Comparison of ENCODE assay signal across 10 cellular contexts in the genomic region with DNA sequence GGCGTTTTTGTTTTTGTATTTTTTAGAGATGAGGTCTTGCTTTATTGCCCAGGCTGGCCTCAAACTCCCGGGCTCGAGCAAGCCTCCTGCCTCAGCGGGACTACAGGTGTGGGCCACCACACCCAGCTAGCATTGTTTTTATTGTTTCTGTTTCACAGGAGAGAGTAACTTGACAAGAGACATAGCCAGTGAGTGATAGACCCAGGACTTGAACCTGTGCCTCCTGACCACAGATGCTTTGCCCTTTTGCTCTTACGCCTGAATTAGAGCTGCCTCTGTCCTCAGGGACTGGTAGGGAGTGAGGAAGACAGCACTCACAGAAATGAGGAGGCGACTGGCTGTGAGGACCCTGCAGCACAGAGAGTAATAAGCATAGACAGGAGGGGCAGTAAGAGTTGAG. TPM values are rescaled to one million over a fixed set of nuclear protein-coding genes. Genes with fewer than 3 reads are reported as not detected.
DNase-seq lines count a peak whose midpoint lies in the region; ATAC-seq and TF ChIP-seq lines count a peak whose summit lies in the region.
"Had no signal": no experiment of that assay in that cellular context is flagged by ENCODE, and none has a peak within 500 bp of the region (broad histone marks: within the 10 kb centered on the region; RNA-seq: fewer than 3 reads in every experiment).

No MANE protein-coding gene starts in this region.

- H3K9me2 ChIP-seq in DOHH2 (replicated peaks; ENCODE audit: control insufficient read depth, low read length), result no peaks in the 10 kb centered on the region
- no peaks in the 10 kb centered on the region for H3K9me2 ChIP-seq in PC-3 (replicated peaks; ENCODE audit: low read length)

- H3K4me2 ChIP-seq in DOHH2 (ENCODE audit: low read length), result peak overlapping the region; percentile 92
- H3K4me2 ChIP-seq in PC-3 (ENCODE audit: low read length), result no peak overlapping the region; the same call in 1 of the 2 replicates

- H3K9ac ChIP-seq in PC-3 (ENCODE audit: low read length) (0 out of 2 replicates have a peak overlapping the region, but pooled peaks have one; percentile 52), rectal smooth muscle tissue (ENCODE audit: low read length) (peak overlapping the region; percentile 10)

- peaks cover 21% of the 10 kb centered on the region for H3K79me2 ChIP-seq in DOHH2 (ENCODE audit: control insufficient read depth, low read length)
- peaks cover 6% of the 10 kb centered on the region for H3K79me2 ChIP-seq in PC-3 (ENCODE audit: low read length)

- CTCF ChIA-PET in PC-3 (lab: Charles Lee), result no interaction called here
- CTCF ChIA-PET in Caco-2 (lab: Charles Lee), result no interaction called here

- no peaks in the 10 kb centered on the region for H3K27me3 ChIP-seq in DOHH2 (ENCODE audit: control insufficient read depth, low read length)
- H3K27me3 ChIP-seq in PC-3 (ENCODE audit: low read length), result no peaks in the 10 kb centered on the region
- H3K27me3 ChIP-seq in rectal smooth muscle tissue (ENCODE audit: control insufficient read depth, insufficient read depth, low read length), result no peaks in the 10 kb centered on the region
- H3K27me3 ChIP-seq in Caco-2 (replicated peaks; ENCODE audit: control insufficient read depth, insufficient read depth, low read length), result no peaks in the 10 kb centered on the region
- no peaks in the 10 kb centered on the region for H3K27me3 ChIP-seq in HAP-1 (ENCODE audit: low read depth)

- H3K4me1 Mint-ChIP-seq in central memory CD8-positive, alpha-beta T cell, result peaks cover 69% of the 10 kb centered on the region
- peaks cover 7% of the 10 kb centered on the region for H3K4me1 Mint-ChIP-seq in Caco-2 (ENCODE audit: low read depth, unreplicated experiment)

- peak overlapping the region; percentile 83 for H3K4me3 Mint-ChIP-seq in central memory CD8-positive, alpha-beta T cell
- no peak overlapping the region for H3K4me3 Mint-ChIP-seq in Caco-2 (ENCODE audit: unreplicated experiment)
- H3K4me3 Mint-ChIP-seq: mesothelial cell of epicardium had no signal

- H3K36me3 ChIP-seq in DOHH2 (ENCODE audit: control insufficient read depth, low read length) (peaks cover 15% of the 10 kb centered on the region; the same call in 1 of the 2 replicates), PC-3 (ENCODE audit: low read depth, low read length) (no peaks in the 10 kb centered on the region), rectal smooth muscle tissue (ENCODE audit: control insufficient read depth, insufficient read depth, low read length) (no peaks in the 10 kb centered on the region), Caco-2 (ENCODE audit: control insufficient read depth, insufficient read depth, low read length) (no peaks in the 10 kb centered on the region), HAP-1 (replicated peaks) (no peaks in the 10 kb centered on the region)

- H3K27me3 Mint-ChIP-seq in central memory CD8-positive, alpha-beta T cell, result no peaks in the 10 kb centered on the region
- H3K27me3 Mint-ChIP-seq in Caco-2 (ENCODE audit: insufficient read depth, unreplicated experiment), result peaks cover 2% of the 10 kb centered on the region

- POLR2A ChIA-PET in PC-3 (lab: Charles Lee; ENCODE audit: unreplicated experiment) (no interaction called here), Caco-2 (lab: Charles Lee) (no interaction called here)

- intact Hi-C loops in PC-3 (cut with micrococcal nuclease), result no loop called here
- intact Hi-C loops in Caco-2 (cut with micrococcal nuclease; ENCODE audit: unreplicated experiment), result no loop called here

- peaks cover 62% of the 10 kb centered on the region for H3K4me1 ChIP-seq in DOHH2 (ENCODE audit: control insufficient read depth, low read length)
- H3K4me1 ChIP-seq in PC-3 (ENCODE audit: insufficient read depth, low read length), result peaks cover 26% of the 10 kb centered on the region
- no peaks in the 10 kb centered on the region for H3K4me1 ChIP-seq in rectal smooth muscle tissue (ENCODE audit: control insufficient read depth, insufficient read depth, low read length)
- H3K4me1 ChIP-seq in Caco-2, result no peaks in the 10 kb centered on the region
- H3K4me1 ChIP-seq in HAP-1, result no peaks in the 10 kb centered on the region

- TF ChIP-seq CTCF in DOHH2 (IDR thresholded peaks at IDR 0.05; ENCODE audit: low read depth, low read length, poor library complexity, severe bottlenecking) (no peak), PC-3 (conservative IDR thresholded peaks at IDR 0.05; ENCODE audit: low read depth, low read length) (no peak), Caco-2 (IDR thresholded peaks at IDR 0.05; ENCODE audit: insufficient read depth in 1 of 2, low read depth in 1 of 2, low read length in 1 of 2, severe bottlenecking in 1 of 2, unreplicated experiment in 1 of 2) (no peak)

- H3K9me3 Mint-ChIP-seq in central memory CD8-positive, alpha-beta T cell, result no peaks in the 10 kb centered on the region
- no peaks in the 10 kb centered on the region for H3K9me3 Mint-ChIP-seq in Caco-2 (ENCODE audit: unreplicated experiment)
- H3K9me3 Mint-ChIP-seq: mesothelial cell of epicardium had no signal

- BruUV-seq in PC-3 (replicated peaks; lab: Mats Ljungman, UMichigan), result no TSS peak
- no TSS peak for BruUV-seq in Caco-2 (replicated peaks; lab: Mats Ljungman, UMichigan)

- peak overlapping the region; percentile 98 for H3K27ac Mint-ChIP-seq in central memory CD8-positive, alpha-beta T cell (ENCODE audit: low read depth)
- H3K27ac Mint-ChIP-seq in Caco-2 (ENCODE audit: unreplicated experiment), result no peak overlapping the region
- H3K27ac Mint-ChIP-seq: mesothelial cell of epicardium had no signal

- ATAC-seq in PC-3, result no peak
- ATAC-seq in central memory CD8-positive, alpha-beta T cell (replicated peaks; ENCODE audit: extremely low read depth, poor library complexity, severe bottlenecking), result no peak

- DNase-seq in PC-3 (no peak), Caco-2 (no peak), HAP-1 (ENCODE audit: low spot score in 2 of 2) (no peak), NCI-H1930 (lab: John Stamatoyannopoulos, UW) (no peak), OCI-M2 (lab: John Stamatoyannopoulos, UW; ENCODE audit: unreplicated experiment) (no peak)
- DNase-seq in central memory CD8-positive, alpha-beta T cell (ENCODE audit: low spot score in 2 of 2), result no peak
- DNase-seq: NCI-H524 treated with DMSO at 0.1 percent for 48 hours had no signal

- in situ Hi-C loops in HAP-1 (cut with MboI; ENCODE audit: low sequenced_read_pairs), result no loop called here

- H4K20me1 ChIP-seq in DOHH2 (ENCODE audit: control insufficient read depth, insufficient read depth, low read depth, low read length) (no peaks in the 10 kb centered on the region), PC-3 (ENCODE audit: low read length) (no peaks in the 10 kb centered on the region)

- peaks cover 66% of the 10 kb centered on the region for H3K36me3 Mint-ChIP-seq in central memory CD8-positive, alpha-beta T cell (ENCODE audit: insufficient read depth)
- no peaks in the 10 kb centered on the region for H3K36me3 Mint-ChIP-seq in Caco-2 (ENCODE audit: insufficient read depth, unreplicated experiment)
- H3K36me3 Mint-ChIP-seq: mesothelial cell of epicardium had no signal

- H3F3A ChIP-seq in DOHH2 (ENCODE audit: control insufficient read depth, insufficient read depth), result peaks cover 9% of the 10 kb centered on the region; the same call in 1 of the 2 replicates
- no peaks in the 10 kb centered on the region for H3F3A ChIP-seq in PC-3 (ENCODE audit: low read length, unreplicated experiment)

- H2AFZ ChIP-seq in PC-3 (ENCODE audit: low read length), result no peak overlapping the region

- H3K9me3 ChIP-seq in DOHH2 (ENCODE audit: control insufficient read depth, insufficient read depth, low read length) (no peaks in the 10 kb centered on the region), PC-3 (ENCODE audit: low read length) (no peaks in the 10 kb centered on the region), Caco-2 (no peaks in the 10 kb centered on the region), HAP-1 (no peaks in the 10 kb centered on the region)

- peak overlapping the region; percentile 88 for H3K27ac ChIP-seq in DOHH2 (ENCODE audit: low read depth, low read length)
- H3K27ac ChIP-seq in PC-3 (ENCODE audit: low read length), result peak overlapping the region; percentile 88
- no peak overlapping the region for H3K27ac ChIP-seq in rectal smooth muscle tissue (ENCODE audit: low read depth, low read length)

- H3K4me3 ChIP-seq in DOHH2 (ENCODE audit: low read length), result peak overlapping the region; percentile 70
- no peak overlapping the region for H3K4me3 ChIP-seq in PC-3 (ENCODE audit: low read length)
- H3K4me3 ChIP-seq in rectal smooth muscle tissue (ENCODE audit: low read length), result peak overlapping the region; percentile 61
- no peak overlapping the region for H3K4me3 ChIP-seq in Caco-2 (ENCODE audit: low read depth, low read length)
- no peak overlapping the region for H3K4me3 ChIP-seq in HAP-1

RNA-seq across cellular contexts. Expression of a gene that starts 2.3 kb away (rescaled TPM):
- total RNA-seq in PC-3 (2014; rRNA removed), result 26.5 and 31.7 TPM in 2 replicates
- 14.2 and 16.4 TPM in 2 replicates for total RNA-seq in Caco-2 (2022)

Comparison
In these comparisons a context has a peak if more than half of its experiments do, and no peak if none do; other contexts are left out.
1. H3K4me3 ChIP-seq: peak in DOHH2 (single experiment) and rectal smooth muscle tissue (single experiment); none in PC-3 (single experiment), Caco-2 (single experiment) and HAP-1 (single experiment).